Comparison of ENCODE assay signal across 27 cellular contexts in genomic region chr16:58035356-58036170, GRCh38. TPM values are rescaled to one million over a fixed set of nuclear protein-coding genes. Genes with fewer than 3 reads are reported as not detected.
DNase-seq lines count a peak whose midpoint lies in the region; ATAC-seq and TF ChIP-seq lines count a peak whose summit lies in the region.
"Had no signal": no experiment of that assay in that cellular context is flagged by ENCODE, and none has a peak within 500 bp of the region (broad histone marks: within the 10 kb centered on the region; RNA-seq: fewer than 3 reads in every experiment).

No MANE protein-coding gene starts in this region.

- TF ChIP-seq CTCF in cardiac muscle cell (IDR thresholded peaks at IDR 0.05; ENCODE audit: low read depth, low read length) = no peak
- TF ChIP-seq CTCF in heart right ventricle (IDR thresholded peaks at IDR 0.05) = peak in 3 of 9 donors; percentile 21 to 29 (median 27)
- TF ChIP-seq CTCF in right atrium auricular region (IDR thresholded peaks at IDR 0.05) = peak in 1 of 2 donors; percentile 19
- TF ChIP-seq CTCF in testis (IDR thresholded peaks at IDR 0.05) = no peak
- no peak for TF ChIP-seq CTCF in CD8-positive, alpha-beta T cell (IDR thresholded peaks at IDR 0.05)

- H3K27ac Mint-ChIP-seq in CD8-positive, alpha-beta T cell = no peak overlapping the region
- H3K27ac Mint-ChIP-seq: activated CD4-positive, alpha-beta memory T cell treated with anti-CD3 and anti-CD28 coated beads for 36 hours; activated naive CD8-positive, alpha-beta T cell treated with anti-CD3 and anti-CD28 coated beads, Interleukin-2, amount 10 ng/mL, durations not matched to agents 7 days and 5 days; CD4-positive, alpha-beta T cell; immature natural killer cell; naive thymus-derived CD8-positive, alpha-beta T cell; stimulated activated effector memory CD8-positive, alpha-beta T cell treated with anti-CD3 and anti-CD28 coated beads, Interleukin-12 subunit alpha, Interleukin-12 subunit beta, amount 100 ng/mL, for 72 hours; T-cell had no signal

- CTCF ChIA-PET in CD8-positive, alpha-beta T cell (lab: Charles Lee) = interaction anchor here (1.2 kb wide), 1 partner anchor 22 kb away, joined by 3 read pairs; no protein-coding TSS in a partner anchor

- DNase-seq in cardiac muscle cell (ENCODE audit: low read depth in 1 of 2, low spot score in 1 of 2) (no peak), heart right ventricle (no peak), NCI-H69 (lab: John Stamatoyannopoulos, UW) (peak; percentile 9), right atrium auricular region (ENCODE audit: low spot score) (no peak), testis (no peak)
- no peak for DNase-seq in CD8-positive, alpha-beta T cell
- DNase-seq: activated CD4-positive, alpha-beta memory T cell treated with anti-CD3 and anti-CD28 coated beads for 36 hours; activated effector memory CD4-positive, alpha-beta T cell treated with Interleukin-2 at 50 U/mL for 16 hours; activated naive CD8-positive, alpha-beta T cell treated with anti-CD3 and anti-CD28 coated beads, Interleukin-2, amount 10 ng/mL, durations not matched to agents 7 days and 5 days; CD4-positive, alpha-beta T cell; effector CD8-positive, alpha-beta T cell; foreskin fibroblast; immature natural killer cell; MV-4-11; naive thymus-derived CD8-positive, alpha-beta T cell; NCI-H1930; NCI-H226; NCI-H82; OCI-M1; spleen; stimulated activated CD4-positive, alpha-beta T cell treated with anti-CD3 and anti-CD28 coated beads, Interleukin-2, amount 100 ng/mL, for 48 hours; T-cell had no signal

- no peaks in the 10 kb centered on the region for H3K9me3 Mint-ChIP-seq in CD8-positive, alpha-beta T cell
- H3K9me3 Mint-ChIP-seq: activated CD4-positive, alpha-beta memory T cell treated with anti-CD3 and anti-CD28 coated beads for 36 hours; activated naive CD8-positive, alpha-beta T cell treated with anti-CD3 and anti-CD28 coated beads, Interleukin-2, amount 10 ng/mL, durations not matched to agents 7 days and 5 days; CD4-positive, alpha-beta T cell; immature natural killer cell; naive thymus-derived CD8-positive, alpha-beta T cell; stimulated activated effector memory CD8-positive, alpha-beta T cell treated with anti-CD3 and anti-CD28 coated beads, Interleukin-12 subunit alpha, Interleukin-12 subunit beta, amount 100 ng/mL, for 72 hours; T-cell had no signal

- H3K27me3 ChIP-seq in cardiac muscle cell (no peaks in the 10 kb centered on the region), heart right ventricle (no peaks in the 10 kb centered on the region), right atrium auricular region (no peaks in the 10 kb centered on the region), testis (no peaks in the 10 kb centered on the region)
- H3K27me3 ChIP-seq in CD8-positive, alpha-beta T cell (ENCODE audit: insufficient read depth, low read length) = no peaks in the 10 kb centered on the region
- H3K27me3 ChIP-seq: spleen, suprapubic skin, vagina had no signal

- intact Hi-C loops in heart right ventricle (cut with DNase I) (no loop called here), testis (cut with DNase I; ENCODE audit: low total_unique reads) (no loop called here)
- intact Hi-C loops in CD8-positive, alpha-beta T cell (cut with DNase I, micrococcal nuclease) = no loop called here

- H3K27me3 Mint-ChIP-seq in CD8-positive, alpha-beta T cell (ENCODE audit: low read depth) = no peaks in the 10 kb centered on the region
- H3K27me3 Mint-ChIP-seq: activated CD4-positive, alpha-beta memory T cell treated with anti-CD3 and anti-CD28 coated beads for 36 hours; activated naive CD8-positive, alpha-beta T cell treated with anti-CD3 and anti-CD28 coated beads, Interleukin-2, amount 10 ng/mL, durations not matched to agents 7 days and 5 days; CD4-positive, alpha-beta T cell; naive thymus-derived CD8-positive, alpha-beta T cell; T-cell had no signal

- ATAC-seq in heart right ventricle = no peak
- ATAC-seq in HG02678 (IDR thresholded peaks at IDR 0.05; ENCODE audit: unreplicated experiment) = no peak
- no peak for ATAC-seq in CD8-positive, alpha-beta T cell
- ATAC-seq: left lobe of liver; naive thymus-derived CD8-positive, alpha-beta T cell; stimulated activated effector memory CD8-positive, alpha-beta T cell treated with anti-CD3 and anti-CD28 coated beads, Interleukin-12 subunit alpha, Interleukin-12 subunit beta, amount 100 ng/mL, for 72 hours; T-cell had no signal

- H3K36me3 Mint-ChIP-seq in CD8-positive, alpha-beta T cell = no peaks in the 10 kb centered on the region
- H3K36me3 Mint-ChIP-seq: activated CD4-positive, alpha-beta memory T cell treated with anti-CD3 and anti-CD28 coated beads for 36 hours; activated naive CD8-positive, alpha-beta T cell treated with anti-CD3 and anti-CD28 coated beads, Interleukin-2, amount 10 ng/mL, durations not matched to agents 7 days and 5 days; immature natural killer cell; naive thymus-derived CD8-positive, alpha-beta T cell; stimulated activated effector memory CD8-positive, alpha-beta T cell treated with anti-CD3 and anti-CD28 coated beads, Interleukin-12 subunit alpha, Interleukin-12 subunit beta, amount 100 ng/mL, for 72 hours; T-cell had no signal

- peaks cover 69% of the 10 kb centered on the region for H3K4me1 ChIP-seq in cardiac muscle cell (ENCODE audit: low read depth)
- H3K4me1 ChIP-seq in heart right ventricle = peaks cover 20 to 70% (median 59%) of the 10 kb centered on the region in 9 donors
- H3K4me1 ChIP-seq in right atrium auricular region = peaks cover 0 to 59% of the 10 kb centered on the region in 2 donors
- peaks cover 41% of the 10 kb centered on the region for H3K4me1 ChIP-seq in testis
- no peaks in the 10 kb centered on the region for H3K4me1 ChIP-seq in CD8-positive, alpha-beta T cell (ENCODE audit: insufficient read depth, low read length)
- H3K4me1 ChIP-seq: suprapubic skin had no signal

- H3K4me3 Mint-ChIP-seq in CD8-positive, alpha-beta T cell = no peak overlapping the region
- H3K4me3 Mint-ChIP-seq: activated CD4-positive, alpha-beta memory T cell treated with anti-CD3 and anti-CD28 coated beads for 36 hours; activated naive CD8-positive, alpha-beta T cell treated with anti-CD3 and anti-CD28 coated beads, Interleukin-2, amount 10 ng/mL, durations not matched to agents 7 days and 5 days; CD4-positive, alpha-beta T cell; immature natural killer cell; naive thymus-derived CD8-positive, alpha-beta T cell; stimulated activated effector memory CD8-positive, alpha-beta T cell treated with anti-CD3 and anti-CD28 coated beads, Interleukin-12 subunit alpha, Interleukin-12 subunit beta, amount 100 ng/mL, for 72 hours; T-cell had no signal

- H3K27ac ChIP-seq in cardiac muscle cell (peak overlapping the region; percentile 94), heart right ventricle (peak overlapping the region in 5 of 10 donors; percentile 41 to 99 (median 96)), right atrium auricular region (peak overlapping the region; percentile 83 to 91), testis (no peak overlapping the region)
- no peak overlapping the region for H3K27ac ChIP-seq in CD8-positive, alpha-beta T cell (ENCODE audit: low read depth, low read length)
- H3K27ac ChIP-seq: spleen, suprapubic skin, vagina had no signal

- POLR2A ChIA-PET in CD8-positive, alpha-beta T cell (lab: Charles Lee) = no interaction called here

- no peaks in the 10 kb centered on the region for H3K4me1 Mint-ChIP-seq in CD8-positive, alpha-beta T cell (ENCODE audit: low read depth)
- H3K4me1 Mint-ChIP-seq: activated naive CD8-positive, alpha-beta T cell treated with anti-CD3 and anti-CD28 coated beads, Interleukin-2, amount 10 ng/mL, durations not matched to agents 7 days and 5 days; immature natural killer cell; naive thymus-derived CD8-positive, alpha-beta T cell; stimulated activated effector memory CD8-positive, alpha-beta T cell treated with anti-CD3 and anti-CD28 coated beads, Interleukin-12 subunit alpha, Interleukin-12 subunit beta, amount 100 ng/mL, for 72 hours; T-cell had no signal

- H3K36me3 ChIP-seq in cardiac muscle cell = peaks cover 24% of the 10 kb centered on the region
- H3K36me3 ChIP-seq in heart right ventricle = peaks cover 0 to 35% (median 11%) of the 10 kb centered on the region in 9 donors
- H3K36me3 ChIP-seq in right atrium auricular region = peaks cover 18% of the 10 kb centered on the region
- no peaks in the 10 kb centered on the region for H3K36me3 ChIP-seq in testis (ENCODE audit: low read depth, missing control alignments)
- H3K36me3 ChIP-seq in CD8-positive, alpha-beta T cell (ENCODE audit: insufficient read depth, low read length) = no peaks in the 10 kb centered on the region
- H3K36me3 ChIP-seq: vagina had no signal

- H3K9me3 ChIP-seq in cardiac muscle cell (ENCODE audit: low read depth) (no peaks in the 10 kb centered on the region), heart right ventricle (no peaks in the 10 kb centered on the region), right atrium auricular region (no peaks in the 10 kb centered on the region), testis (no peaks in the 10 kb centered on the region)
- H3K9me3 ChIP-seq in CD8-positive, alpha-beta T cell (ENCODE audit: low read length) = no peaks in the 10 kb centered on the region
- H3K9me3 ChIP-seq: spleen, suprapubic skin, vagina had no signal

- WGBS in heart right ventricle, 2 donors = 51 to 62% methylated on average over 14 of the region's 14 CpGs
- 68 to 78% methylated on average over 12 to 14 of the region's 14 CpGs for WGBS in testis, 2 donors

- no peak for TF ChIP-seq POLR2A in testis (IDR thresholded peaks at IDR 0.05)

- H3K4me3 ChIP-seq in cardiac muscle cell = no peak overlapping the region
- no peak overlapping the region for H3K4me3 ChIP-seq in heart right ventricle
- no peak overlapping the region for H3K4me3 ChIP-seq in right atrium auricular region
- H3K4me3 ChIP-seq in testis = no peak overlapping the region
- H3K4me3 ChIP-seq in CD8-positive, alpha-beta T cell (ENCODE audit: low read depth, low read length) = no peak overlapping the region
- H3K4me3 ChIP-seq: spleen, suprapubic skin, vagina had no signal

RNA-seq across cellular contexts. Expression of gene MMP15, which starts 10.0 kb away (rescaled TPM):
- total RNA-seq in cardiac muscle cell (391 and 473 TPM in 2 replicates), heart right ventricle (10 to 100 TPM; 38.2 to 88.4 (median 59.3) TPM), right atrium auricular region (10 to 100 TPM; 36.9 to 52.3 TPM), testis (100 to 1,000 TPM; 194 to 300 TPM)
- polyA plus RNA-seq in cardiac muscle cell (317 and 388 TPM in 2 replicates), heart right ventricle (10 to 100 TPM; 24.4 to 31.4 TPM), testis (ENCODE audit: insufficient read depth, low read depth, low replicate concordance) (80.6 TPM)
- under 1 TPM; 0.19 to 0.92 TPM for total RNA-seq in CD8-positive, alpha-beta T cell

RNA-seq across cellular contexts. Expression of gene USB1, which starts 34.4 kb away (rescaled TPM):
- total RNA-seq in cardiac muscle cell (41.4 and 48.3 TPM in 2 replicates), heart right ventricle (10 to 100 TPM; 21.1 to 39.2 (median 31.5) TPM), right atrium auricular region (10 to 100 TPM; 32.2 to 43.2 TPM), testis (10 to 100 TPM; 62.4 to 63.7 TPM)
- polyA plus RNA-seq in cardiac muscle cell (40.2 and 60.8 TPM in 2 replicates), heart right ventricle (10 to 100 TPM; 23.6 to 44.3 TPM), testis (ENCODE audit: insufficient read depth, low read depth, low replicate concordance) (39.7 TPM)
- 10 to 100 TPM; 24.7 to 27.9 TPM for total RNA-seq in CD8-positive, alpha-beta T cell

RNA-seq across cellular contexts. Expression of gene ZNF319, which starts 35.1 kb away (rescaled TPM):
- total RNA-seq in cardiac muscle cell (11.6 and 12.4 TPM in 2 replicates), heart right ventricle (10 to 100 TPM in 1 of 10 donors, 1 to 10 TPM in 9; 5.0 to 11.3 (median 7.5) TPM), right atrium auricular region (1 to 10 TPM; 5.1 to 6.6 TPM), testis (10 to 100 TPM; 11.2 to 12.1 TPM)
- polyA plus RNA-seq in cardiac muscle cell (12.3 and 13.3 TPM in 2 replicates), heart right ventricle (1 to 10 TPM; 3.5 to 4.3 TPM), testis (ENCODE audit: insufficient read depth, low read depth, low replicate concordance) (10.4 TPM)
- total RNA-seq in CD8-positive, alpha-beta T cell = 1 to 10 TPM; 8.0 to 9.4 TPM

Comparison
In these comparisons a context has a peak if more than half of its experiments do, and no peak if none do; other contexts are left out.
1. H3K27ac ChIP-seq: peak in cardiac muscle cell (single experiment) and right atrium auricular region (2 of 2); none in testis (0 of 2) and CD8-positive, alpha-beta T cell (single experiment).
2. RNA of gene MMP15, which starts 10.0 kb away (total RNA-seq): 391 to 473 TPM in cardiac muscle cell, 194 to 300 TPM in testis, 38.2 to 88.4 TPM in heart right ventricle and 36.9 to 52.3 TPM in right atrium auricular region; 0.19 to 0.92 TPM in CD8-positive, alpha-beta T cell; every median in the first group is over 10 times any median in the second.